ENCODE assay signal across 1 cellular context in genomic region chr1:61056674-61057439, GRCh38.
TF ChIP-seq lines count a peak whose summit lies in the region.

No MANE protein-coding gene starts in this region.

TF ChIP-seq in HepG2, 621 proteins besides CTCF, POLR2A, EP300 and RAD21 (continued from another document):
- TF ChIP-seq, protein P1, sequence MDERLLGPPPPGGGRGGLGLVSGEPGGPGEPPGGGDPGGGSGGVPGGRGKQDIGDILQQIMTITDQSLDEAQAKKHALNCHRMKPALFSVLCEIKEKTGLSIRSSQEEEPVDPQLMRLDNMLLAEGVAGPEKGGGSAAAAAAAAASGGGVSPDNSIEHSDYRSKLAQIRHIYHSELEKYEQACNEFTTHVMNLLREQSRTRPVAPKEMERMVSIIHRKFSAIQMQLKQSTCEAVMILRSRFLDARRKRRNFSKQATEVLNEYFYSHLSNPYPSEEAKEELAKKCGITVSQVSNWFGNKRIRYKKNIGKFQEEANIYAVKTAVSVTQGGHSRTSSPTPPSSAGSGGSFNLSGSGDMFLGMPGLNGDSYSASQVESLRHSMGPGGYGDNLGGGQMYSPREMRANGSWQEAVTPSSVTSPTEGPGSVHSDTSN (CRISPR knock-in tag; IDR thresholded peaks at IDR 0.05), result no peak
- TF ChIP-seq ZNF598 (CRISPR knock-in tag; IDR thresholded peaks at IDR 0.05; ENCODE audit: borderline replicate concordance), result 0 out of 2 replicates have a peak, but pooled peaks have one; percentile 34
- TF ChIP-seq KMT2A (CRISPR knock-in tag; IDR thresholded peaks at IDR 0.05), result peak; percentile 67
- TF ChIP-seq, protein P2, sequence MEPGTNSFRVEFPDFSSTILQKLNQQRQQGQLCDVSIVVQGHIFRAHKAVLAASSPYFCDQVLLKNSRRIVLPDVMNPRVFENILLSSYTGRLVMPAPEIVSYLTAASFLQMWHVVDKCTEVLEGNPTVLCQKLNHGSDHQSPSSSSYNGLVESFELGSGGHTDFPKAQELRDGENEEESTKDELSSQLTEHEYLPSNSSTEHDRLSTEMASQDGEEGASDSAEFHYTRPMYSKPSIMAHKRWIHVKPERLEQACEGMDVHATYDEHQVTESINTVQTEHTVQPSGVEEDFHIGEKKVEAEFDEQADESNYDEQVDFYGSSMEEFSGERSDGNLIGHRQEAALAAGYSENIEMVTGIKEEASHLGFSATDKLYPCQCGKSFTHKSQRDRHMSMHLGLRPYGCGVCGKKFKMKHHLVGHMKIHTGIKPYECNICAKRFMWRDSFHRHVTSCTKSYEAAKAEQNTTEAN (CRISPR knock-in tag; conservative IDR thresholded peaks at IDR 0.05), result peak; percentile 71; the same call in 1 of the 2 replicates
- TF ChIP-seq ARID4A (CRISPR knock-in tag; IDR thresholded peaks at IDR 0.05; ENCODE audit: borderline replicate concordance), result peak; percentile 65; the same call in 1 of the 2 replicates
TF ChIP-seq in HepG2: peak in this region for 70.
